ENCODE assay signal across 11 cellular contexts in genomic region chr5:119395080-119395836, GRCh38. TPM values are rescaled to one million over a fixed set of nuclear protein-coding genes. Genes with fewer than 3 reads are reported as not detected.
A peak's percentile ranks its signal among the peaks of the same experiment; 100 is the strongest.
DNase-seq lines count a peak whose midpoint lies in the region; ATAC-seq and TF ChIP-seq lines count a peak whose summit lies in the region.
"Had no signal": no experiment of that assay in that cellular context is flagged by ENCODE, and none has a peak within 500 bp of the region (broad histone marks: within the 10 kb centered on the region; RNA-seq: fewer than 3 reads in every experiment).

No MANE protein-coding gene starts in this region.

- no peaks in the 10 kb centered on the region for H3K27me3 Mint-ChIP-seq in T-helper 1 cell treated with Interleukin-12 subunit alpha and Interleukin-12 subunit beta and Interleukin-4 antibody, amounts not matched to agents 30 μg/mL and 1 μg/mL, for 36 hours (ENCODE audit: low read depth)
- H3K27me3 Mint-ChIP-seq in natural killer cell (ENCODE audit: low read depth in 2 of 2): no peaks in the 10 kb centered on the region
- H3K27me3 Mint-ChIP-seq: progenitor cell of endocrine pancreas had no signal

- ATAC-seq in GM21619 (IDR thresholded peaks at IDR 0.05; ENCODE audit: unreplicated experiment) (peak; percentile 52), HG03457 (IDR thresholded peaks at IDR 0.05; ENCODE audit: unreplicated experiment) (peak; percentile 41), natural killer cell (no peak)

- intact Hi-C loops in natural killer cell (cut with micrococcal nuclease): no loop called here

- DNase-seq in T-helper 1 cell (no peak), natural killer cell (no peak), NCI-H2029 (lab: John Stamatoyannopoulos, UW) (no peak), NCI-H526 treated with DMSO at 0.1 percent for 48 hours (lab: John Stamatoyannopoulos, UW) (no peak), NCI-H226 (no peak)
- DNase-seq: NCI-H1105, T1000 had no signal

- peak overlapping the region; percentile 71 for H3K27ac Mint-ChIP-seq in T-helper 1 cell treated with Interleukin-12 subunit alpha and Interleukin-12 subunit beta and Interleukin-4 antibody, amounts not matched to agents 30 μg/mL and 1 μg/mL, for 36 hours
- H3K27ac Mint-ChIP-seq in natural killer cell: peak overlapping the region; percentile 13 to 74
- H3K27ac Mint-ChIP-seq: progenitor cell of endocrine pancreas had no signal

- no peaks in the 10 kb centered on the region for H3K9me3 Mint-ChIP-seq in T-helper 1 cell treated with Interleukin-12 subunit alpha and Interleukin-12 subunit beta and Interleukin-4 antibody, amounts not matched to agents 30 μg/mL and 1 μg/mL, for 36 hours
- H3K9me3 Mint-ChIP-seq in natural killer cell: no peaks in the 10 kb centered on the region

- H3K36me3 Mint-ChIP-seq in T-helper 1 cell treated with Interleukin-12 subunit alpha and Interleukin-12 subunit beta and Interleukin-4 antibody, amounts not matched to agents 30 μg/mL and 1 μg/mL, for 36 hours (ENCODE audit: low read depth): peaks cover 47% of the 10 kb centered on the region
- H3K36me3 Mint-ChIP-seq in natural killer cell: peaks cover 12% of the 10 kb centered on the region

- H3K4me3 Mint-ChIP-seq in T-helper 1 cell treated with Interleukin-12 subunit alpha and Interleukin-12 subunit beta and Interleukin-4 antibody, amounts not matched to agents 30 μg/mL and 1 μg/mL, for 36 hours: no peak overlapping the region
- H3K4me3 Mint-ChIP-seq in natural killer cell: no peak overlapping the region

- TF ChIP-seq CTCF in natural killer cell (IDR thresholded peaks at IDR 0.05): no peak

- H3K4me1 Mint-ChIP-seq in T-helper 1 cell treated with Interleukin-12 subunit alpha and Interleukin-12 subunit beta and Interleukin-4 antibody, amounts not matched to agents 30 μg/mL and 1 μg/mL, for 36 hours (ENCODE audit: low read depth): peaks cover 60% of the 10 kb centered on the region
- peaks cover 49 to 59% of the 10 kb centered on the region in 2 donors for H3K4me1 Mint-ChIP-seq in natural killer cell

RNA-seq across cellular contexts. Expression of gene TNFAIP8, which starts 39.4 kb away (rescaled TPM):
- 10 to 100 TPM; 47.6 to 87.5 (median 76.3) TPM for total RNA-seq in natural killer cell

RNA-seq across cellular contexts. Expression of gene HSD17B4, which starts 57.0 kb away (rescaled TPM):
- total RNA-seq in natural killer cell: 10 to 100 TPM; 38.2 to 76.9 (median 51.9) TPM

Comparison
In these comparisons a context has a peak if more than half of its experiments do, and no peak if none do; other contexts are left out.
1. ATAC-seq: peak in GM21619 (single experiment) and HG03457 (single experiment); none in natural killer cell (0 of 3).